Comparison of ENCODE assay signal across 1 cellular context in genomic region chr6:19849196-19849595, GRCh38.
TF ChIP-seq lines count a peak whose summit lies in the region.

No MANE protein-coding gene starts in this region.

TF ChIP-seq in HepG2, 621 proteins besides CTCF, POLR2A, EP300 and RAD21 (continued from another document):
- TF ChIP-seq ZNF142 (CRISPR knock-in tag; IDR thresholded peaks at IDR 0.05): no peak
- no peak for TF ChIP-seq STAG1 (CRISPR knock-in tag; IDR thresholded peaks at IDR 0.05)
- no peak for TF ChIP-seq THAP11 (CRISPR knock-in tag; IDR thresholded peaks at IDR 0.05)
- TF ChIP-seq ZBTB3 (CRISPR knock-in tag; IDR thresholded peaks at IDR 0.05; ENCODE audit: borderline replicate concordance, low read depth): no peak
- TF ChIP-seq CHD2 (IDR thresholded peaks at IDR 0.05; ENCODE audit: low read depth, low read length): no peak
- no peak for TF ChIP-seq MEF2D (CRISPR knock-in tag; IDR thresholded peaks at IDR 0.05)
